Comparison of ENCODE assay signal across 1 cellular context in genomic region chr12:122203301-122203967, GRCh38.
TF ChIP-seq lines count a peak whose summit lies in the region.

B3GNT4 (plus strand) TSS chr12:122203709; CDS start chr12:122204619, 910 bp downstream.

TF ChIP-seq in HepG2, 621 proteins besides CTCF, POLR2A, EP300 and RAD21 (continued from another document):
- TF ChIP-seq ZNF512 (CRISPR knock-in tag; IDR thresholded peaks at IDR 0.05): no peak
- no peak for TF ChIP-seq TAF15 (IDR thresholded peaks at IDR 0.05; ENCODE audit: low read depth, low read length, poor library complexity, severe bottlenecking)
- no peak for TF ChIP-seq ZBTB49 (CRISPR knock-in tag; IDR thresholded peaks at IDR 0.05; ENCODE audit: borderline replicate concordance)
- TF ChIP-seq ZNF274 (CRISPR knock-in tag; IDR thresholded peaks at IDR 0.05): 0 out of 2 replicates have a peak, but pooled peaks have one; percentile 26
- no peak for TF ChIP-seq ZSCAN9 (CRISPR knock-in tag; IDR thresholded peaks at IDR 0.05; ENCODE audit: borderline replicate concordance)
- TF ChIP-seq ZSCAN21 (CRISPR knock-in tag; IDR thresholded peaks at IDR 0.05; ENCODE audit: borderline replicate concordance): peak; percentile 63; the same call in 1 of the 2 replicates
